In the genomic region with DNA sequence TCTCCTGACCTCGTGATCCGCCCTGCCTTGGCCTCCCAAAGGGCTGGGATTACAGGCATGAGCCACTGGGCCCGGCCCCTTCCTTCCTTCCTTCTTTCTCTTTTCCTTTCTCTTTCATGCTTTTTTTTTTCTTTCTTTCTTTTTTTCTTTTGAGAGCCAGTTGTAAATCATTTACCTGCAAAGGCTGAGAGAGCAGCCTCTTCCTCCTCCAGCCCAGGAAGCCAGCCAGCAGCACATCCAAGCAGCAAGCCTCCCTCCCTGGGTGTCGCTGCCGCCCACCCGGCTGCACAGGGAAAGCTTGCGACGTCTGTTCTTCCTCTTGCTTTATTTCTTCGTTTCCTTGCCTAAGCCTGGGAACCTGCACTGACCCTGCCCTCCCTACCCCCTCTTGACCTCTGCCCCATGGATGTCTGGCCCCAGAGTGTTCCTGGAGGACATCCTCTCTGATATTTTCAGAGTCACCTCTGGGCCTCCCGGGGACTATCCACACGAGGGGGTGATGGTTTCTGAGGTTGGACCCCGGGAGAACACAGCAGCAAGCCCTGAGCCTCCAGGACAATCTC, we compare ENCODE assay signal across 16 cellular contexts.
DNase-seq lines count a peak whose midpoint lies in the region; ATAC-seq, FAIRE-seq and TF ChIP-seq lines count a peak whose summit lies in the region.
"Had no signal": no experiment of that assay in that cellular context is flagged by ENCODE, and none has a peak within 500 bp of the region (broad histone marks: within the 10 kb centered on the region; RNA-seq: fewer than 3 reads in every experiment).

No MANE protein-coding gene starts in this region.

- ATAC-seq in HG03354 (IDR thresholded peaks at IDR 0.05; ENCODE audit: poor library complexity, severe bottlenecking, unreplicated experiment): peak; percentile 54
- ATAC-seq: stimulated activated naive CD8-positive, alpha-beta T cell treated with anti-CD3 and anti-CD28 coated beads, Interleukin-15, Interleukin-2, amounts not matched to agents 100 U/mL and 50 U/mL, for 24 hours; T-cell had no signal

- H3K4me3 Mint-ChIP-seq in Calu3 (ENCODE audit: low read depth, unreplicated experiment) (peak overlapping the region; percentile 14), endodermal cell (no peak overlapping the region)
- H3K4me3 Mint-ChIP-seq: memory B cell, T-cell had no signal

- 70 to 77% methylated on average over 9 to 12 of the region's 12 CpGs for WGBS in endodermal cell (ENCODE audit: insufficient coverage in 1 of 2, insufficient read length in 1 of 2), 2 experiments
- no CpG with 5 or more reads among the region's 12 CpGs for WGBS in neuronal stem cell (ENCODE audit: extremely low coverage in 2 of 2, insufficient read length in 2 of 2, insufficient replicate concordance in 1 of 2), 2 donors

- TF ChIP-seq CTCF in Calu3 (IDR thresholded peaks at IDR 0.05; ENCODE audit: unreplicated experiment): no peak
- TF ChIP-seq CTCF in endodermal cell (conservative IDR thresholded peaks at IDR 0.05): no peak

- H2BK5ac ChIP-seq in neuronal stem cell (ENCODE audit: low read length): no peak overlapping the region

- H2BK120ac ChIP-seq in neuronal stem cell (ENCODE audit: low read depth, low read length): peak overlapping the region; percentile 61

- H3K27ac Mint-ChIP-seq in Calu3 (ENCODE audit: unreplicated experiment) (no peak overlapping the region), endodermal cell (peak overlapping the region; percentile 12)
- H3K27ac Mint-ChIP-seq: memory B cell, T-cell had no signal

- no peak overlapping the region for H2BK12ac ChIP-seq in neuronal stem cell (ENCODE audit: low read length)

- H3K4ac ChIP-seq in neuronal stem cell (ENCODE audit: low read length): no peak overlapping the region

- H4K8ac ChIP-seq in neuronal stem cell (ENCODE audit: low read depth, low read length): no peak overlapping the region

- H3K27me3 Mint-ChIP-seq in Calu3 (ENCODE audit: unreplicated experiment): no peaks in the 10 kb centered on the region
- peaks cover 5% of the 10 kb centered on the region for H3K27me3 Mint-ChIP-seq in endodermal cell (ENCODE audit: insufficient read depth)

- H3K4me1 Mint-ChIP-seq in Calu3 (ENCODE audit: low read depth, unreplicated experiment) (peaks cover 10% of the 10 kb centered on the region), endodermal cell (peaks cover 6% of the 10 kb centered on the region)

- H3K27ac ChIP-seq in endodermal cell (ENCODE audit: low read depth, low read length): no peak overlapping the region
- H3K27ac ChIP-seq in neuronal stem cell (replicated peaks; ENCODE audit: low read length): peak overlapping the region; percentile 50
- H3K27ac ChIP-seq in substantia nigra (ENCODE audit: low read depth, low read length, poor library complexity, severe bottlenecking): no peak overlapping the region
- H3K27ac ChIP-seq: epithelial cell of prostate had no signal

- H3K14ac ChIP-seq in neuronal stem cell (ENCODE audit: low read length): no peak overlapping the region

- BruUV-seq in Calu3 (replicated peaks; lab: Mats Ljungman, UMichigan): no TSS peak

- H3K18ac ChIP-seq in neuronal stem cell (ENCODE audit: low read length): peak overlapping the region; percentile 33

- no peak for TF ChIP-seq POLR2A in GM12891 (IDR thresholded peaks at IDR 0.05; ENCODE audit: low read depth, low read length)

- CTCF ChIA-PET in Calu3 (lab: Charles Lee): no interaction called here

- no peaks in the 10 kb centered on the region for H3K9me3 Mint-ChIP-seq in Calu3 (ENCODE audit: low read depth, unreplicated experiment)
- H3K9me3 Mint-ChIP-seq in endodermal cell: no peaks in the 10 kb centered on the region
- H3K9me3 Mint-ChIP-seq: memory B cell, T-cell had no signal

- H3K4me3 ChIP-seq in endodermal cell (ENCODE audit: low read length): no peak overlapping the region
- H3K4me3 ChIP-seq in neuronal stem cell (ENCODE audit: low read length in 2 of 2): no peak overlapping the region

- H3K9ac ChIP-seq in endodermal cell (ENCODE audit: extremely low read depth, low read length, poor library complexity, severe bottlenecking) (no peak overlapping the region), neuronal stem cell (ENCODE audit: low read depth, low read length, poor library complexity) (no peak overlapping the region)

- no peak for FAIRE-seq in GM12891 (lab: Jason Lieb, UNC)

- DNase-seq in Calu3 (peak; percentile 43), endodermal cell (no peak), neuronal stem cell (ENCODE audit: low spot score) (peak; percentile 12), GM12891 (ENCODE audit: insufficient read length, low spot score) (no peak), midbrain (lab: John Stamatoyannopoulos, UW) (no peak), substantia nigra (lab: John Stamatoyannopoulos, UW) (no peak)
- DNase-seq in activated CD8-positive, alpha-beta memory T cell treated with anti-CD3 and anti-CD28 coated beads, Interleukin-2, amount 50 U/mL, for 48 hours: no peak
- DNase-seq: activated gamma-delta T cell treated with Interleukin-2 at 50 U/mL for 16 hours; hypothalamus; NCI-H2171 treated with DMSO at 0.1 percent for 48 hours; stimulated activated CD4-positive, alpha-beta T cell treated with anti-CD3 and anti-CD28 coated beads, Interleukin-4, amount 100 ng/mL, for 1 hour; stimulated activated naive CD8-positive, alpha-beta T cell treated with anti-CD3 and anti-CD28 coated beads, Interleukin-15, Interleukin-2, amounts not matched to agents 100 U/mL and 50 U/mL, for 24 hours; T-cell had no signal

- H3K79me1 ChIP-seq in neuronal stem cell (ENCODE audit: low read depth, low read length): no peaks in the 10 kb centered on the region

- H3K36me3 ChIP-seq in endodermal cell (ENCODE audit: control insufficient read depth, insufficient read depth, low read length): no peaks in the 10 kb centered on the region
- no peaks in the 10 kb centered on the region for H3K36me3 ChIP-seq in neuronal stem cell (replicated peaks in 1 of 2; ENCODE audit: control insufficient read depth in 2 of 2, insufficient read depth in 2 of 2, low read length in 2 of 2)

- H3K23ac ChIP-seq in neuronal stem cell (ENCODE audit: low read depth, low read length, poor library complexity): no peak overlapping the region

- H2BK15ac ChIP-seq in neuronal stem cell (ENCODE audit: low read length): peak overlapping the region; percentile 72

- no peaks in the 10 kb centered on the region for H3K9me3 ChIP-seq in endodermal cell (ENCODE audit: control insufficient read depth, low read length)
- H3K9me3 ChIP-seq in neuronal stem cell (replicated peaks in 1 of 2; ENCODE audit: control insufficient read depth in 2 of 2, insufficient read depth in 1 of 2, low read depth in 1 of 2, low read length in 2 of 2): no peaks in the 10 kb centered on the region

- intact Hi-C loops in Calu3 (cut with micrococcal nuclease; ENCODE audit: unreplicated experiment): no loop called here

- H3K27me3 ChIP-seq in endodermal cell (ENCODE audit: control insufficient read depth, insufficient read depth, low read length, poor library complexity, severe bottlenecking) (no peaks in the 10 kb centered on the region), neuronal stem cell (ENCODE audit: control insufficient read depth in 3 of 3, insufficient read depth in 3 of 3, low read depth in 1 of 3, low read length in 3 of 3) (peaks cover 0 to 21% (median 10%) of the 10 kb centered on the region in 3 experiments)

- H3K4me2 ChIP-seq in neuronal stem cell (ENCODE audit: insufficient read depth, low read length, poor library complexity, severe bottlenecking): peak overlapping the region; percentile 38

- H3K36me3 Mint-ChIP-seq in Calu3 (ENCODE audit: insufficient read depth, unreplicated experiment) (no peaks in the 10 kb centered on the region), endodermal cell (ENCODE audit: low read depth) (no peaks in the 10 kb centered on the region)
- H3K36me3 Mint-ChIP-seq: memory B cell, T-cell had no signal

- peak overlapping the region; percentile 42 for H2AK5ac ChIP-seq in neuronal stem cell (ENCODE audit: low read depth, low read length)

- no peak overlapping the region for H4K91ac ChIP-seq in neuronal stem cell (ENCODE audit: low read depth, low read length, poor library complexity)

- no peaks in the 10 kb centered on the region for H3K4me1 ChIP-seq in endodermal cell (ENCODE audit: control insufficient read depth, insufficient read depth, low read length)
- H3K4me1 ChIP-seq in neuronal stem cell (ENCODE audit: control insufficient read depth in 2 of 2, insufficient read depth in 1 of 2, low read depth in 1 of 2, low read length in 2 of 2): peaks cover 5 to 8% of the 10 kb centered on the region in 2 donors

- peak overlapping the region; percentile 24 for H2AFZ ChIP-seq in neuronal stem cell (ENCODE audit: low read length)

TF ChIP-seq in GM12891, 5 proteins besides CTCF, POLR2A, EP300 and RAD21:
- no peak for TF ChIP-seq TAF1 (IDR thresholded peaks at IDR 0.05; ENCODE audit: low read depth, low read length)
- no peak for TF ChIP-seq POLR2AphosphoS5 (IDR thresholded peaks at IDR 0.05; ENCODE audit: low read depth, low read length)
- TF ChIP-seq POU2F2 (IDR thresholded peaks at IDR 0.05; ENCODE audit: low read depth, low read length): no peak
- no peak for TF ChIP-seq PAX5 (IDR thresholded peaks at IDR 0.05; ENCODE audit: insufficient read depth, low read length, severe bottlenecking)
- TF ChIP-seq SPI1 (IDR thresholded peaks at IDR 0.05; ENCODE audit: low read depth, low read length): no peak

Comparison
In these comparisons a context has a peak if more than half of its experiments do, and no peak if none do; other contexts are left out.
1. DNase-seq: peak in Calu3 (single experiment) and neuronal stem cell (single experiment); none in endodermal cell (single experiment), GM12891 (single experiment), activated CD8-positive, alpha-beta memory T cell treated with anti-CD3 and anti-CD28 coated beads, Interleukin-2, amount 50 U/mL, for 48 hours (single experiment), midbrain (single experiment) and substantia nigra (0 of 49).